ENCODE assay signal across 8 cellular contexts in the genomic region with DNA sequence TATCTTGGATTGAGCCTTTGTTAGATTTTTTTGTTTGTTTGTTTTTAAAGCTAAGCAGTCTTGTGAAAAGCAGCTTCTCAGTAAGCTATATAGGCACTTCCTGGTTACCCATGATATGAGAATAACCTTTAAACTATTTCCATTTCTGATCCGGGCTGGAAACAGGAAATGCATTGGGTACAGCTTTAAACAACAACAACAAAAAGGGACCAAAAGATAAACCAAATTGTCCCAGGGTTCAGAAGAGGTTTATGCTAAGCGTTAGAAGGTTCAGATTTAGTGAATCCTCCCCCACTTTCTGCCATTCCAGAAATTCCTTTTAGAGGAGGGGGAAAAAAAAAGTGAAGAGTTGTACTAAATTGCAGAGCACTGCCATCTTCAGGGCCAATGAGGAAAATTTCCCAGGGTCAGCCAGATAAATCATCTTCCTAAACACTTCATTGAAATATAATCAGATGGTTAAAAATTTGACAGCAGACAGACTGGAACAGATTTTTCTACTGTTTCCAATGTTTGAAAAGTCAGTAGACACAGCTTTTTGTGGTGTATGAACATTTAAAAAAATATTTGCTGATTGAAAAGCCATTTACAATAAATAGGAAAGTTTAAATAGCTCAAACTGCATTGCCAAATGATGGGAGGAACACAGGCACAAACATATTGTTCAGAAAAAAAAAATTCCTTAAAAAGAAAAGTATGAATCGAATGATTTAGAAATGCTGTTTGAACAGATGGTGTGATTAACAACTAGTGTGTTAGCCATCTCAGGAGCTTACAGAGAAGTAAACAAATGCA.
A peak's percentile ranks its signal among the peaks of the same experiment; 100 is the strongest.
DNase-seq lines count a peak whose midpoint lies in the region; ATAC-seq and TF ChIP-seq lines count a peak whose summit lies in the region.

No MANE protein-coding gene starts in this region.

- H3K4me3 ChIP-seq in AG09309 (ENCODE audit: control insufficient read depth, low read depth, low read length) (no peak overlapping the region), GM23338 (no peak overlapping the region), colonic mucosa (no peak overlapping the region), liver (ENCODE audit: low read depth in 1 of 3, low read length in 3 of 3) (peak overlapping the region; percentile 46 to 57 (median 57)), urinary bladder (ENCODE audit: low read depth, low read length) (peak overlapping the region; percentile 9)

- H3K9ac ChIP-seq in colonic mucosa (ENCODE audit: low read depth in 2 of 2, low read length in 2 of 2) (no peak overlapping the region), liver (ENCODE audit: low read depth in 1 of 2, low read length in 2 of 2) (peak overlapping the region in 1 of 2 donors; percentile 25)

- no peak overlapping the region for H3K4me3 Mint-ChIP-seq in GM23338

- no peaks in the 10 kb centered on the region for H3F3A ChIP-seq in GM23338 (replicated peaks; ENCODE audit: low read depth)

- H3K4me2 ChIP-seq in GM23338, result no peak overlapping the region

- H2AFZ ChIP-seq in GM23338, result no peak overlapping the region

- DNase-seq in AG09309 (ENCODE audit: low read depth) (peak; percentile 63), GM23338 (ENCODE audit: low spot score) (peak; percentile 95), NCI-H69 (lab: John Stamatoyannopoulos, UW) (peak; percentile 31), colonic mucosa (peak; percentile 33)
- no peak for DNase-seq in activated CD8-positive, alpha-beta memory T cell treated with anti-CD3 and anti-CD28 coated beads, Interleukin-2, amount 50 U/mL, for 4 hours

- H3K27me3 ChIP-seq in GM23338 (ENCODE audit: insufficient read depth) (no peaks in the 10 kb centered on the region), colonic mucosa (no peaks in the 10 kb centered on the region), liver (ENCODE audit: control insufficient read depth in 4 of 4, insufficient read depth in 4 of 4, low read length in 3 of 4) (no peaks in the 10 kb centered on the region)

- peak overlapping the region; percentile 94 for H3K27ac Mint-ChIP-seq in GM23338

- TF ChIP-seq RAD21 in liver (IDR thresholded peaks at IDR 0.05), result peak; percentile 88 to 92

- no peaks in the 10 kb centered on the region for H4K20me1 ChIP-seq in GM23338 (replicated peaks; ENCODE audit: insufficient read depth)

- TF ChIP-seq CTCF in AG09309 (IDR thresholded peaks at IDR 0.05; ENCODE audit: control insufficient read depth, insufficient read depth, low read depth, low read length, missing control alignments) (peak; percentile 79), GM23338 (conservative IDR thresholded peaks at IDR 0.05; ENCODE audit: low read depth in 2 of 2) (peak; percentile 80 to 81), colonic mucosa (IDR thresholded peaks at IDR 0.05) (peak; percentile 70), liver (IDR thresholded peaks at IDR 0.05; ENCODE audit: low read depth, low read length, missing input control) (peak; percentile 71)

- H3K36me3 Mint-ChIP-seq in GM23338 (ENCODE audit: low read depth), result peaks cover 3% of the 10 kb centered on the region; the same call in 1 of the 3 replicates

- H3K9me3 Mint-ChIP-seq in GM23338, result peaks cover 2% of the 10 kb centered on the region; the same call in 1 of the 3 replicates

- ATAC-seq in GM23338 (peak; percentile 93), HG02759 (IDR thresholded peaks at IDR 0.05; ENCODE audit: unreplicated experiment) (no peak)

- peaks cover 4% of the 10 kb centered on the region for H3K27me3 Mint-ChIP-seq in GM23338 (ENCODE audit: insufficient read depth, low read depth, poor library complexity)

- H3K36me3 ChIP-seq in GM23338 (ENCODE audit: insufficient read depth) (no peaks in the 10 kb centered on the region), colonic mucosa (no peaks in the 10 kb centered on the region), liver (ENCODE audit: control insufficient read depth in 4 of 4, insufficient read depth in 3 of 4, low read depth in 1 of 4, low read length in 3 of 4) (no peaks in the 10 kb centered on the region), urinary bladder (ENCODE audit: insufficient read depth) (no peaks in the 10 kb centered on the region)

- WGBS in liver, result 5% methylated on average over 3 of the region's 3 CpGs
- WGBS in urinary bladder, result 6% methylated on average over 3 of the region's 3 CpGs

- H3K9me2 ChIP-seq in GM23338 (ENCODE audit: insufficient read depth), result peaks cover 4% of the 10 kb centered on the region; the same call in 1 of the 2 replicates

- H3K9me3 ChIP-seq in colonic mucosa, result no peaks in the 10 kb centered on the region
- no peaks in the 10 kb centered on the region for H3K9me3 ChIP-seq in liver (ENCODE audit: control insufficient read depth in 4 of 4, low read length in 3 of 4)

- no peaks in the 10 kb centered on the region for H3K79me2 ChIP-seq in GM23338 (replicated peaks; ENCODE audit: insufficient read depth)

- H3K27ac ChIP-seq in GM23338 (ENCODE audit: low read depth), result peak overlapping the region; percentile 73
- no peak overlapping the region for H3K27ac ChIP-seq in colonic mucosa
- H3K27ac ChIP-seq in liver (ENCODE audit: low read depth in 1 of 2, low read length in 2 of 2), result peak overlapping the region in 1 of 2 donors; percentile 20
- H3K27ac ChIP-seq in urinary bladder (ENCODE audit: low read depth), result peak overlapping the region; percentile 23

- H3K4me1 Mint-ChIP-seq in GM23338, result peaks cover 2% of the 10 kb centered on the region; the same call in 1 of the 3 replicates

- intact Hi-C loops in colonic mucosa (cut with DNase I), result loop anchor here (10.0 kb wide), 1 partner anchor 645 kb away; no protein-coding TSS in a partner anchor

- H3K4me1 ChIP-seq in GM23338 (ENCODE audit: insufficient read depth), result no peaks in the 10 kb centered on the region
- H3K4me1 ChIP-seq in colonic mucosa, result no peaks in the 10 kb centered on the region
- H3K4me1 ChIP-seq in liver (ENCODE audit: control insufficient read depth in 4 of 4, insufficient read depth in 4 of 4, low read length in 3 of 4), result peaks cover 0 to 4% (median 0%) of the 10 kb centered on the region in 4 donors
- H3K4me1 ChIP-seq in urinary bladder (ENCODE audit: insufficient read depth), result no peaks in the 10 kb centered on the region

TF ChIP-seq in GM23338, 12 proteins besides CTCF, POLR2A, EP300 and RAD21 (continues in another document):
- no peak for TF ChIP-seq EZH2phosphoT487 (IDR thresholded peaks at IDR 0.05; ENCODE audit: unreplicated experiment)
- 0 out of 2 replicates have a peak, but pooled peaks have one; percentile 3 for TF ChIP-seq CREB1 (CRISPR knock-in tag; IDR thresholded peaks at IDR 0.05; ENCODE audit: low read depth)
- TF ChIP-seq ETS1 (IDR thresholded peaks at IDR 0.05), result 0 out of 2 replicates have a peak, but pooled peaks have one; percentile 28
- TF ChIP-seq EZH2 (IDR thresholded peaks at IDR 0.05; ENCODE audit: low read depth, unreplicated experiment), result no peak

TF ChIP-seq in liver, 16 proteins besides CTCF, POLR2A, EP300 and RAD21:
- TF ChIP-seq TAF1 (conservative IDR thresholded peaks at IDR 0.05) (no peak), SP1 (IDR thresholded peaks at IDR 0.05) (peak; percentile 37), NR2F2 (IDR thresholded peaks at IDR 0.05) (peak; percentile 71), RXRA (IDR thresholded peaks at IDR 0.05) (peak; percentile 49 to 56), FOXA1 (IDR thresholded peaks at IDR 0.05) (no peak), YY1 (IDR thresholded peaks at IDR 0.05) (peak; percentile 37), EGR1 (IDR thresholded peaks at IDR 0.05; ENCODE audit: low read depth in 2 of 2) (peak in 1 of 2 donors; percentile 4)

Comparison
In these comparisons a context has a peak if more than half of its experiments do, and no peak if none do; other contexts are left out.
1. H3K4me3 ChIP-seq: peak in liver (3 of 3) and urinary bladder (single experiment); none in AG09309 (single experiment), GM23338 (single experiment) and colonic mucosa (single experiment).
2. Peak in every context shown above with its lines, with median percentiles within 50 percentile points of each other: CTCF ChIP-seq.